In genomic region chr7:66697451-66698438, GRCh38 we compare ENCODE assay signal across 12 cellular contexts. TPM values are rescaled to one million over a fixed set of nuclear protein-coding genes. Genes with fewer than 3 reads are reported as not detected.
DNase-seq lines count a peak whose midpoint lies in the region; ATAC-seq, FAIRE-seq and TF ChIP-seq lines count a peak whose summit lies in the region.
"Had no signal": no experiment of that assay in that cellular context is flagged by ENCODE, and none has a peak within 500 bp of the region (broad histone marks: within the 10 kb centered on the region; RNA-seq: fewer than 3 reads in every experiment).

No MANE protein-coding gene starts in this region.

- CTCF ChIA-PET in WTC11 (lab: Charles Lee) = interaction anchor here (1.3 kb wide), 1 partner anchor 141 kb away, joined by 4 read pairs; no protein-coding TSS in a partner anchor

- ATAC-seq in activated T-cell treated with anti-CD3 and anti-CD28 coated beads, Interleukin-2, amount 50 U/mL, for 4 hours = no peak
- ATAC-seq in WTC11 = no peak

- H3K27ac Mint-ChIP-seq in activated T-cell treated with anti-CD3 and anti-CD28 coated beads, Interleukin-2, amount 50 U/mL, for 24 hours = peak overlapping the region; percentile 22
- H3K27ac Mint-ChIP-seq in WTC11 = no peak overlapping the region

- H3K27me3 ChIP-seq in bronchial epithelial cell (ENCODE audit: control insufficient read depth, insufficient read depth, low read length) = no peaks in the 10 kb centered on the region
- H3K27me3 ChIP-seq in transverse colon = no peaks in the 10 kb centered on the region
- H3K27me3 ChIP-seq: neutrophil had no signal

- no peak for TF ChIP-seq POLR2A in transverse colon (IDR thresholded peaks at IDR 0.05)

- TF ChIP-seq EP300 in transverse colon (IDR thresholded peaks at IDR 0.05; ENCODE audit: low read depth) = no peak

- POLR2A ChIA-PET in WTC11 (lab: Charles Lee) = no interaction called here

- no peak overlapping the region for H3K4me3 Mint-ChIP-seq in activated T-cell treated with anti-CD3 and anti-CD28 coated beads, Interleukin-2, amount 50 U/mL, for 24 hours
- H3K4me3 Mint-ChIP-seq in activated T-cell treated with anti-CD3 and anti-CD28 coated beads, Interleukin-2, amount 50 U/mL, for 4 hours = no peak overlapping the region
- H3K4me3 Mint-ChIP-seq in WTC11 = no peak overlapping the region

- H3K4me3 ChIP-seq in bronchial epithelial cell (ENCODE audit: low read depth, low read length) (no peak overlapping the region), transverse colon (no peak overlapping the region)

- H3K36me3 ChIP-seq in bronchial epithelial cell (ENCODE audit: control insufficient read depth, insufficient read depth, low read length) (peaks cover 3% of the 10 kb centered on the region), transverse colon (no peaks in the 10 kb centered on the region)

- no peak for TF ChIP-seq CTCF in bronchial epithelial cell (IDR thresholded peaks at IDR 0.05; ENCODE audit: insufficient read depth, low read length, severe bottlenecking)
- no peak for TF ChIP-seq CTCF in transverse colon (IDR thresholded peaks at IDR 0.05)
- TF ChIP-seq CTCF in WTC11 (IDR thresholded peaks at IDR 0.05) = no peak

- intact Hi-C loops in transverse colon (cut with DNase I; ENCODE audit: low total_unique reads) = no loop called here

- no peak for DNase-seq in activated T-cell treated with anti-CD3 and anti-CD28 coated beads, Interleukin-2, amount 50 U/mL, for 24 hours
- DNase-seq in activated T-cell treated with anti-CD3 and anti-CD28 coated beads, Interleukin-2, amount 50 U/mL, for 4 hours = no peak
- peak; percentile 31 for DNase-seq in bronchial epithelial cell (ENCODE audit: low read depth)
- peak; percentile 47 for DNase-seq in kidney tubule cell (ENCODE audit: low spot score)
- DNase-seq in transverse colon = no peak
- no peak for DNase-seq in NAMALWA (ENCODE audit: low spot score)
- no peak for DNase-seq in WTC11 (ENCODE audit: low spot score)
- DNase-seq in SK-N-DZ (ENCODE audit: low spot score) = no peak
- DNase-seq: activated CD4-positive, alpha-beta T cell treated with anti-CD3 and anti-CD28 coated beads for 48 hours; NCI-H510A had no signal

- in situ Hi-C loops in transverse colon (cut with MboI; ENCODE audit: low pct_ligation_motif_present in 1 of 4, low pct_unique_long_range_greater_than_20kb in 1 of 4, low sequenced_read_pairs in 3 of 4) = loop anchor here in 1 of 4 donors (25.0 kb wide), 1 partner anchor 140 kb away; no protein-coding TSS in a partner anchor

- no peaks in the 10 kb centered on the region for H3K9me3 Mint-ChIP-seq in activated T-cell treated with anti-CD3 and anti-CD28 coated beads, Interleukin-2, amount 50 U/mL, for 24 hours
- H3K9me3 Mint-ChIP-seq in activated T-cell treated with anti-CD3 and anti-CD28 coated beads, Interleukin-2, amount 50 U/mL, for 4 hours = no peaks in the 10 kb centered on the region
- no peaks in the 10 kb centered on the region for H3K9me3 Mint-ChIP-seq in WTC11

- no peaks in the 10 kb centered on the region for H3K27me3 Mint-ChIP-seq in activated T-cell treated with anti-CD3 and anti-CD28 coated beads, Interleukin-2, amount 50 U/mL, for 24 hours
- H3K27me3 Mint-ChIP-seq in activated T-cell treated with anti-CD3 and anti-CD28 coated beads, Interleukin-2, amount 50 U/mL, for 4 hours (ENCODE audit: low read depth) = no peaks in the 10 kb centered on the region
- no peaks in the 10 kb centered on the region for H3K27me3 Mint-ChIP-seq in WTC11 (ENCODE audit: low read depth)

- H3K4me1 Mint-ChIP-seq in activated T-cell treated with anti-CD3 and anti-CD28 coated beads, Interleukin-2, amount 50 U/mL, for 24 hours (ENCODE audit: low read depth) = no peaks in the 10 kb centered on the region
- H3K4me1 Mint-ChIP-seq in activated T-cell treated with anti-CD3 and anti-CD28 coated beads, Interleukin-2, amount 50 U/mL, for 4 hours (ENCODE audit: low read depth) = no peaks in the 10 kb centered on the region
- H3K4me1 Mint-ChIP-seq in WTC11 = peaks cover 6% of the 10 kb centered on the region

- WGBS in transverse colon (ENCODE audit: low coverage in 1 of 2), 2 donors = 49% methylated on average over 19 of the region's 20 CpGs; no CpG with 5 or more reads in 1 of the 2 donors

- peak; percentile 83 for FAIRE-seq in bronchial epithelial cell (lab: Jason Lieb, UNC)
- FAIRE-seq: endometrium had no signal

- no peaks in the 10 kb centered on the region for H3K9me3 ChIP-seq in transverse colon
- H3K9me3 ChIP-seq: neutrophil had no signal

- H3K4me1 ChIP-seq in transverse colon = peaks cover 0 to 15% (median 2%) of the 10 kb centered on the region in 4 donors

- H3K36me3 Mint-ChIP-seq in activated T-cell treated with anti-CD3 and anti-CD28 coated beads, Interleukin-2, amount 50 U/mL, for 24 hours (ENCODE audit: low read depth) = peaks cover 4% of the 10 kb centered on the region
- peaks cover 5% of the 10 kb centered on the region for H3K36me3 Mint-ChIP-seq in activated T-cell treated with anti-CD3 and anti-CD28 coated beads, Interleukin-2, amount 50 U/mL, for 4 hours (ENCODE audit: insufficient read depth)
- H3K36me3 Mint-ChIP-seq in WTC11 = no peaks in the 10 kb centered on the region

- peak overlapping the region in 3 of 4 donors; percentile 0 to 13 (median 8) for H3K27ac ChIP-seq in transverse colon
- H3K27ac ChIP-seq: neutrophil had no signal

TF ChIP-seq in WTC11, 78 proteins besides CTCF, POLR2A, EP300 and RAD21 (continues in another document):
- TF ChIP-seq USF2 (CRISPR knock-in tag; IDR thresholded peaks at IDR 0.05) = no peak
- TF ChIP-seq ZNF423 (CRISPR knock-in tag; IDR thresholded peaks at IDR 0.05) = no peak
- no peak for TF ChIP-seq TP53 (CRISPR knock-in tag; IDR thresholded peaks at IDR 0.05)
- TF ChIP-seq NR1H2 (CRISPR knock-in tag; IDR thresholded peaks at IDR 0.05) = no peak
- no peak for TF ChIP-seq GABPB1 (CRISPR knock-in tag; IDR thresholded peaks at IDR 0.05)
- TF ChIP-seq CREB1 (CRISPR knock-in tag; IDR thresholded peaks at IDR 0.05) = no peak
- TF ChIP-seq, protein P1, sequence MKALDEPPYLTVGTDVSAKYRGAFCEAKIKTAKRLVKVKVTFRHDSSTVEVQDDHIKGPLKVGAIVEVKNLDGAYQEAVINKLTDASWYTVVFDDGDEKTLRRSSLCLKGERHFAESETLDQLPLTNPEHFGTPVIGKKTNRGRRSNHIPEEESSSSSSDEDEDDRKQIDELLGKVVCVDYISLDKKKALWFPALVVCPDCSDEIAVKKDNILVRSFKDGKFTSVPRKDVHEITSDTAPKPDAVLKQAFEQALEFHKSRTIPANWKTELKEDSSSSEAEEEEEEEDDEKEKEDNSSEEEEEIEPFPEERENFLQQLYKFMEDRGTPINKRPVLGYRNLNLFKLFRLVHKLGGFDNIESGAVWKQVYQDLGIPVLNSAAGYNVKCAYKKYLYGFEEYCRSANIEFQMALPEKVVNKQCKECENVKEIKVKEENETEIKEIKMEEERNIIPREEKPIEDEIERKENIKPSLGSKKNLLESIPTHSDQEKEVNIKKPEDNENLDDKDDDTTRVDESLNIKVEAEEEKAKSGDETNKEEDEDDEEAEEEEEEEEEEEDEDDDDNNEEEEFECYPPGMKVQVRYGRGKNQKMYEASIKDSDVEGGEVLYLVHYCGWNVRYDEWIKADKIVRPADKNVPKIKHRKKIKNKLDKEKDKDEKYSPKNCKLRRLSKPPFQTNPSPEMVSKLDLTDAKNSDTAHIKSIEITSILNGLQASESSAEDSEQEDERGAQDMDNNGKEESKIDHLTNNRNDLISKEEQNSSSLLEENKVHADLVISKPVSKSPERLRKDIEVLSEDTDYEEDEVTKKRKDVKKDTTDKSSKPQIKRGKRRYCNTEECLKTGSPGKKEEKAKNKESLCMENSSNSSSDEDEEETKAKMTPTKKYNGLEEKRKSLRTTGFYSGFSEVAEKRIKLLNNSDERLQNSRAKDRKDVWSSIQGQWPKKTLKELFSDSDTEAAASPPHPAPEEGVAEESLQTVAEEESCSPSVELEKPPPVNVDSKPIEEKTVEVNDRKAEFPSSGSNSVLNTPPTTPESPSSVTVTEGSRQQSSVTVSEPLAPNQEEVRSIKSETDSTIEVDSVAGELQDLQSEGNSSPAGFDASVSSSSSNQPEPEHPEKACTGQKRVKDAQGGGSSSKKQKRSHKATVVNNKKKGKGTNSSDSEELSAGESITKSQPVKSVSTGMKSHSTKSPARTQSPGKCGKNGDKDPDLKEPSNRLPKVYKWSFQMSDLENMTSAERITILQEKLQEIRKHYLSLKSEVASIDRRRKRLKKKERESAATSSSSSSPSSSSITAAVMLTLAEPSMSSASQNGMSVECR (CRISPR knock-in tag; IDR thresholded peaks at IDR 0.05; ENCODE audit: borderline replicate concordance) = no peak
- TF ChIP-seq ZNF396 (CRISPR knock-in tag; IDR thresholded peaks at IDR 0.05; ENCODE audit: borderline replicate concordance) = no peak
- no peak for TF ChIP-seq ZSCAN18 (CRISPR knock-in tag; IDR thresholded peaks at IDR 0.05)

RNA-seq across cellular contexts. Expression of gene RABGEF1, which starts 42.8 kb away (rescaled TPM):
- total RNA-seq in activated T-cell treated with anti-CD3 and anti-CD28 coated beads, Interleukin-2, amount 50 U/mL, for 4 hours = 10 to 100 TPM; 18.4 to 21.3 (median 18.8) TPM
- total RNA-seq in bronchial epithelial cell (35.3 and 41.5 TPM in 2 replicates), transverse colon (10 to 100 TPM; 12.7 to 32.9 (median 30.4) TPM), WTC11 (2021) (17.1 to 18.1 TPM (median 17.6 TPM) in 3 replicates)
- 12.6 and 15.3 TPM in 2 replicates for polyA plus RNA-seq in SK-N-DZ (2014; cell fraction: cytosol; rRNA removed)
- 14.3 and 15.2 TPM in 2 replicates for polyA plus RNA-seq in SK-N-DZ (2014; cell fraction: nucleus; rRNA removed)

Comparison
In these comparisons a context has a peak if more than half of its experiments do, and no peak if none do; other contexts are left out.
1. DNase-seq: peak in bronchial epithelial cell (single experiment) and kidney tubule cell (single experiment); none in activated T-cell treated with anti-CD3 and anti-CD28 coated beads, Interleukin-2, amount 50 U/mL, for 24 hours (single experiment), activated T-cell treated with anti-CD3 and anti-CD28 coated beads, Interleukin-2, amount 50 U/mL, for 4 hours (single experiment), transverse colon (single experiment), NAMALWA (single experiment), WTC11 (single experiment) and SK-N-DZ (single experiment).